ENCODE assay signal across 8 cellular contexts in genomic region chr6:105993769-105994521, GRCh38.
A peak's percentile ranks its signal among the peaks of the same experiment; 100 is the strongest.
DNase-seq lines count a peak whose midpoint lies in the region; ATAC-seq and TF ChIP-seq lines count a peak whose summit lies in the region.

No MANE protein-coding gene starts in this region.

- no peak for TF ChIP-seq CTCF in BE2C (IDR thresholded peaks at IDR 0.05; ENCODE audit: low read depth, low read length)
- TF ChIP-seq CTCF in nephron progenitor cell (IDR thresholded peaks at IDR 0.05) = no peak

- no peak for ATAC-seq in HG03135 (IDR thresholded peaks at IDR 0.05; ENCODE audit: unreplicated experiment)

- H3K9me3 Mint-ChIP-seq in IgD-negative memory B cell = peaks cover 0 to 2% (median 1%) of the 10 kb centered on the region in 3 donors
- H3K9me3 Mint-ChIP-seq in nephron progenitor cell = no peaks in the 10 kb centered on the region

- H3K9me3 ChIP-seq in BE2C = no peaks in the 10 kb centered on the region

- H3K4me3 ChIP-seq in BE2C (ENCODE audit: low read depth, low read length) = peak overlapping the region; percentile 60

- H3K4me3 Mint-ChIP-seq in IgD-negative memory B cell (peak overlapping the region; percentile 94 to 99 (median 97)), nephron progenitor cell (peak overlapping the region; percentile 83)

- H3K36me3 ChIP-seq in BE2C = no peaks in the 10 kb centered on the region

- TF ChIP-seq POLR2A in erythroblast (IDR thresholded peaks at IDR 0.05; ENCODE audit: low read length) = no peak

- peaks cover 22% of the 10 kb centered on the region for H3K27me3 Mint-ChIP-seq in IgD-negative memory B cell
- H3K27me3 Mint-ChIP-seq in nephron progenitor cell (ENCODE audit: low read depth, poor library complexity) = peaks cover 29% of the 10 kb centered on the region

- H3K36me3 Mint-ChIP-seq in IgD-negative memory B cell (no peaks in the 10 kb centered on the region), nephron progenitor cell (ENCODE audit: low read depth) (no peaks in the 10 kb centered on the region)

- H3K4me1 ChIP-seq in BE2C = no peaks in the 10 kb centered on the region

- no peak for DNase-seq in BE2C
- DNase-seq in activated CD8-positive, alpha-beta memory T cell treated with anti-CD3 and anti-CD28 coated beads for 24 hours = peak; percentile 80
- peak; percentile 59 to 69 for DNase-seq in erythroblast (lab: John Stamatoyannopoulos, UW)
- DNase-seq in nephron progenitor cell = peak; percentile 63
- DNase-seq in cerebellar nuclear complex (lab: John Stamatoyannopoulos, UW) = no peak
- DNase-seq in NCI-H1417 treated with DMSO at 0.1 percent for 48 hours (lab: John Stamatoyannopoulos, UW) = no peak

- peaks cover 44% of the 10 kb centered on the region for H3K27me3 ChIP-seq in BE2C

- peak overlapping the region; percentile 81 to 97 (median 94) for H3K27ac Mint-ChIP-seq in IgD-negative memory B cell
- H3K27ac Mint-ChIP-seq in nephron progenitor cell = peak overlapping the region; percentile 87

- H3K4me1 Mint-ChIP-seq in IgD-negative memory B cell (peaks cover 12 to 17% (median 14%) of the 10 kb centered on the region in 3 donors), nephron progenitor cell (peaks cover 64% of the 10 kb centered on the region)

Comparison
In these comparisons a context has a peak if more than half of its experiments do, and no peak if none do; other contexts are left out.
1. DNase-seq: peak in activated CD8-positive, alpha-beta memory T cell treated with anti-CD3 and anti-CD28 coated beads for 24 hours (single experiment), erythroblast (2 of 2) and nephron progenitor cell (single experiment); none in BE2C (single experiment), cerebellar nuclear complex (0 of 2) and NCI-H1417 treated with DMSO at 0.1 percent for 48 hours (single experiment).